ENCODE assay signal across 16 cellular contexts in the genomic region with DNA sequence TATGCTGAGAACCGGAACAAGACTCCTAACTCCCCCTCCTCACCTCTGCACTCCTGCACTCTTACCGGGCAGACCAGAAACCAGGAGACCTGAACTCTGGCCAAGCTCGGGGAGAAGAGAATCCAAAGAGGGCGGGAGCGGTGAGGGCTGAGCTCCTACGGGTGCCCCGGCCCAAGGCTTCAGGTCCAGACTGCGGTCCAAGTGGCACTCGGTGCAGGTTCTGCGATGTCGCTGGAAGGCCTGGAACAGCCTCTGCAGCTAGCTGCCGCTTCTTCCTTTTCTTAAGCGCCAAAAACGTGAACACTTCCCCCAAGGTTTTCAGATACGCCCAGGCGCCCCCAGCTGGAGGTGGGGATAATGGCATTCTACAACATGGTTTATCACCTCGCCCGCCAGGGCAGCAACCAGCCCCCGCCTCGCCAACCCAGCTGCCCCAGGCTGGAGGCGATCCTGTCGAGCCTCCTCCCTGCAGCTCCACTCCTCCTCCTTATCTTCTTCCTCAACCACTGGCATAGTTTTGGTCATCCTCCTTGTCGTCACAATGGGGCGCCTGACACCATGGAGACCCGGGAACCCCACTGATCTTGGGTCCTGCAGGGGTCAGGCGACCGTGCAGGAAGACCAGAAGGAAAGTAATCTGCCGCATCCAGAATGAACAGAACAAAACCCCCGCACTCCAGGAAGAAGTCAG.
"Had no signal": no experiment of that assay in that cellular context is flagged by ENCODE, and none has a peak within 500 bp of the region (broad histone marks: within the 10 kb centered on the region; RNA-seq: fewer than 3 reads in every experiment).

No MANE protein-coding gene starts in this region.

- H3K27me3 Mint-ChIP-seq: activated CD4-positive, alpha-beta memory T cell treated with anti-CD3 and anti-CD28 coated beads, Interleukin-2, amount 10 ng/mL, durations not matched to agents 7 days and 5 days; type B pancreatic cell had no signal

- ATAC-seq: heart right ventricle had no signal

- H3K9me3 ChIP-seq: left ventricle myocardium inferior, ovary had no signal

- H3K4me1 Mint-ChIP-seq: activated CD4-positive, alpha-beta memory T cell treated with anti-CD3 and anti-CD28 coated beads, Interleukin-2, amount 10 ng/mL, durations not matched to agents 7 days and 5 days had no signal

- H3K27me3 ChIP-seq: ovary had no signal

- H3K36me3 ChIP-seq: heart right ventricle, left ventricle myocardium inferior, ovary had no signal

- H3K9me3 Mint-ChIP-seq: type B pancreatic cell had no signal

- H3K4me1 ChIP-seq: heart right ventricle, left ventricle myocardium inferior had no signal

- H3K4me3 ChIP-seq: heart right ventricle, left ventricle myocardium inferior, ovary had no signal

- FAIRE-seq: astrocyte, colon, frontal cortex had no signal

- H3K27ac Mint-ChIP-seq: activated CD4-positive, alpha-beta memory T cell treated with anti-CD3 and anti-CD28 coated beads, Interleukin-2, amount 10 ng/mL, durations not matched to agents 7 days and 5 days; activated T-helper 1 cell treated with anti-CD3 and anti-CD28 coated beads, Interleukin-12 subunit alpha, Interleukin-12 subunit beta, Interleukin-2, Interleukin-4 antibody, amounts not matched to agents 30 ng/mL and 10 ng/mL and 1 ng/mL, durations not matched to agents 14 hours and 24 hours and 36 hours; type B pancreatic cell had no signal

- DNase-seq: activated CD4-positive, alpha-beta memory T cell treated with anti-CD3 and anti-CD28 coated beads, Interleukin-2, amount 10 ng/mL, durations not matched to agents 7 days and 5 days; activated CD8-positive, alpha-beta memory T cell treated with anti-CD3 and anti-CD28 coated beads, Interleukin-2, amount 50 U/mL, for 4 hours; activated naive CD4-positive, alpha-beta T cell treated with Interleukin-2 at 50 U/mL for 16 hours; effector CD4-positive, alpha-beta T cell; heart right ventricle; islet precursor cell; left ventricle myocardium inferior; ovary; stimulated activated CD4-positive, alpha-beta T cell treated with anti-CD3 and anti-CD28 coated beads, Interleukin-12 subunit alpha, Interleukin-12 subunit beta, amount 100 ng/mL, for 4 hours; stimulated activated naive CD4-positive, alpha-beta T cell; T-helper 2 cell had no signal

- H3K36me3 Mint-ChIP-seq: type B pancreatic cell had no signal

- H3K4me3 Mint-ChIP-seq: activated CD4-positive, alpha-beta memory T cell treated with anti-CD3 and anti-CD28 coated beads, Interleukin-2, amount 10 ng/mL, durations not matched to agents 7 days and 5 days; activated T-helper 1 cell treated with anti-CD3 and anti-CD28 coated beads, Interleukin-12 subunit alpha, Interleukin-12 subunit beta, Interleukin-2, Interleukin-4 antibody, amounts not matched to agents 30 ng/mL and 10 ng/mL and 1 ng/mL, durations not matched to agents 14 hours and 24 hours and 36 hours; type B pancreatic cell had no signal

- H3K27ac ChIP-seq: heart right ventricle, left ventricle myocardium inferior, ovary had no signal
